Comparison of ENCODE assay signal across 1 cellular context in genomic region chr7:106009511-106010226, GRCh38.
A peak's percentile ranks its signal among the peaks of the same experiment; 100 is the strongest.
TF ChIP-seq lines count a peak whose summit lies in the region.

No MANE protein-coding gene starts in this region.

TF ChIP-seq in A549, 52 proteins besides CTCF, POLR2A, EP300 and RAD21:
- TF ChIP-seq FOXS1 (CRISPR knock-in tag; IDR thresholded peaks at IDR 0.05) = no peak
- no peak for TF ChIP-seq TFCP2L1 (CRISPR knock-in tag; IDR thresholded peaks at IDR 0.05)
- TF ChIP-seq PBX3 (IDR thresholded peaks at IDR 0.05) = no peak
- TF ChIP-seq MYC (IDR thresholded peaks at IDR 0.05; ENCODE audit: borderline replicate concordance, low read length) = 0 out of 2 replicates have a peak, but pooled peaks have one; percentile 48
- TF ChIP-seq RARB (CRISPR knock-in tag; IDR thresholded peaks at IDR 0.05) = no peak
- TF ChIP-seq ZNF302 (CRISPR knock-in tag; IDR thresholded peaks at IDR 0.05) = no peak
- no peak for TF ChIP-seq REST (IDR thresholded peaks at IDR 0.05)
- TF ChIP-seq HMGXB4 (CRISPR knock-in tag; IDR thresholded peaks at IDR 0.05; ENCODE audit: borderline replicate concordance) = no peak
- peak; percentile 97 for TF ChIP-seq SMC3 (IDR thresholded peaks at IDR 0.05)
- no peak for TF ChIP-seq CEBPB (IDR thresholded peaks at IDR 0.05)
- TF ChIP-seq FOSL2 (IDR thresholded peaks at IDR 0.05) = no peak
- TF ChIP-seq FOSL2 (CRISPR knock-in tag; IDR thresholded peaks at IDR 0.05) = no peak
- no peak for TF ChIP-seq ELK1 (IDR thresholded peaks at IDR 0.05; ENCODE audit: low read depth, low read length)
- TF ChIP-seq HOXA7 (CRISPR knock-in tag; IDR thresholded peaks at IDR 0.05) = no peak
- no peak for TF ChIP-seq E2F6 (IDR thresholded peaks at IDR 0.05; ENCODE audit: borderline replicate concordance, low read depth)
- no peak for TF ChIP-seq SREBF2 (IDR thresholded peaks at IDR 0.05)
- no peak for TF ChIP-seq CBX8 (IDR thresholded peaks at IDR 0.05)
- no peak for TF ChIP-seq EHMT2 (IDR thresholded peaks at IDR 0.05; ENCODE audit: low read depth)
- TF ChIP-seq ZSCAN20 (CRISPR knock-in tag; IDR thresholded peaks at IDR 0.05) = no peak
- no peak for TF ChIP-seq ATOH8 (CRISPR knock-in tag; IDR thresholded peaks at IDR 0.05; ENCODE audit: low read depth)
- TF ChIP-seq MAZ (IDR thresholded peaks at IDR 0.05; ENCODE audit: borderline replicate concordance, low read depth, low read length) = no peak
- no peak for TF ChIP-seq EHF (CRISPR knock-in tag; IDR thresholded peaks at IDR 0.05)
- no peak for TF ChIP-seq ESRRA (IDR thresholded peaks at IDR 0.05; ENCODE audit: borderline replicate concordance, low read length)
- TF ChIP-seq CHD2 (IDR thresholded peaks at IDR 0.05; ENCODE audit: low read length, partially characterized antibody) = no peak
- no peak for TF ChIP-seq JUN (IDR thresholded peaks at IDR 0.05)
- no peak for TF ChIP-seq PHF8 (IDR thresholded peaks at IDR 0.05; ENCODE audit: borderline replicate concordance, low read depth)
- no peak for TF ChIP-seq HOXB13 (CRISPR knock-in tag; IDR thresholded peaks at IDR 0.05; ENCODE audit: low read depth)
- no peak for TF ChIP-seq NR3C1 (IDR thresholded peaks at IDR 0.05)
- no peak for TF ChIP-seq JUNB (IDR thresholded peaks at IDR 0.05)
- no peak for TF ChIP-seq KDM1A (IDR thresholded peaks at IDR 0.05; ENCODE audit: low read depth)
- no peak for TF ChIP-seq GATA3 (IDR thresholded peaks at IDR 0.05; ENCODE audit: borderline replicate concordance)
- TF ChIP-seq HDAC2 (IDR thresholded peaks at IDR 0.05) = no peak
- TF ChIP-seq HEYL (CRISPR knock-in tag; IDR thresholded peaks at IDR 0.05) = no peak
- no peak for TF ChIP-seq POLR2AphosphoS2 (conservative IDR thresholded peaks at IDR 0.05; ENCODE audit: low read length)
- no peak for TF ChIP-seq TP53 (CRISPR knock-in tag; IDR thresholded peaks at IDR 0.05)
- TF ChIP-seq RFX5 (IDR thresholded peaks at IDR 0.05) = no peak
- peak; percentile 60; the same call in 1 of the 2 replicates for TF ChIP-seq USF2 (IDR thresholded peaks at IDR 0.05)
- TF ChIP-seq HOXB5 (CRISPR knock-in tag; IDR thresholded peaks at IDR 0.05) = no peak
- TF ChIP-seq HES2 (IDR thresholded peaks at IDR 0.05) = no peak
- no peak for TF ChIP-seq RNF2 (IDR thresholded peaks at IDR 0.05; ENCODE audit: borderline replicate concordance, low read depth)
- no peak for TF ChIP-seq CHD4 (IDR thresholded peaks at IDR 0.05; ENCODE audit: borderline replicate concordance)
- TF ChIP-seq BHLHE40 (IDR thresholded peaks at IDR 0.05; ENCODE audit: low read depth, low read length) = peak; percentile 32; the same call in 1 of the 2 replicates
- peak; percentile 39 for TF ChIP-seq ZFP36 (IDR thresholded peaks at IDR 0.05; ENCODE audit: borderline replicate concordance, partially characterized antibody)
- TF ChIP-seq FOSB (CRISPR knock-in tag; IDR thresholded peaks at IDR 0.05) = no peak
- TF ChIP-seq NPAS2 (CRISPR knock-in tag; IDR thresholded peaks at IDR 0.05; ENCODE audit: borderline replicate concordance) = no peak
- no peak for TF ChIP-seq NFE2L2 (conservative IDR thresholded peaks at IDR 0.05; ENCODE audit: low read length)
- no peak for TF ChIP-seq RCOR1 (IDR thresholded peaks at IDR 0.05; ENCODE audit: low read depth, low read length)
- no peak for TF ChIP-seq MAFK (IDR thresholded peaks at IDR 0.05; ENCODE audit: partially characterized antibody)
- TF ChIP-seq CBX2 (IDR thresholded peaks at IDR 0.05; ENCODE audit: borderline replicate concordance, low read depth) = no peak
- no peak for TF ChIP-seq ZC3H11A (IDR thresholded peaks at IDR 0.05)
- peak; percentile 54; the same call in 1 of the 2 replicates for TF ChIP-seq MAX (IDR thresholded peaks at IDR 0.05)
- no peak for TF ChIP-seq KDM5A (IDR thresholded peaks at IDR 0.05)
